8 cellular contexts compared by ENCODE assay signal in the genomic region with DNA sequence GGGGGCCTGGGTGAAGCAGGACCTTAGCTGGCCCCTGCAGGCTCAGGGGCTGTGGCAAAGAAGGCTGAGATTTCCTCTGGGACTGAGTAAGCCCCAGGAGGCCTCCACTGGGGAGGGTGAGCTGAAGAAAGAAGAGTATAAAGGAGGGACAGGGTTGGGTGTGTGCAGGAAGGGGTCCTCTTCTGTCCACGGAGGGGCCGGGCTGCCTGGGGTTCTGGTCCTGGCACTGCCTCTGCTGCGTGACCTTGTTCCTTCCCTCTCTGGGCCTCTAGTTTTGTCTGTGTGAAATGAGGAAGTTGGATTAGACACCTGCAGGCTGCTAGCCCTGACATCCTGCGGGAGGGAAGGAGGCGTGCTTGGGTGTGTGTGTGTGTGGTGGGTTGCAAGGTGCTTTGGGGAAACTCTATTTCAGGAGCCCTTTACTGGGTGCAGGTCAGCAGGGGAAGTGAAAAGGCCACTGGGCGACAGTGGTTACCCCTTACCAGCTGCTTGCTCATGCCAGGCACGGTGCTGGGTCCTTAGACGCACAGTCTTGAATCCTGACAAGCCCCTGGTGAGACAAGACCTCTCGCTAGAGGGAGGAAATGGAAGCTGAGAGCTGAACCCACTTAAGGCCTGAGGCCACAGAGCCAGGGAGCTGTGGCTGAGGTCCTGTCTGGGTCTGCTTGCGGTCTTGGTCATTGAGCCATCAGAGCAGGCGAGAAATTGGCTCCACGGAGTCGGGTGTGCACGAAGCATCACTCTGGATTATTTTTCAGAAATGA.
DNase-seq lines count a peak whose midpoint lies in the region; ATAC-seq and TF ChIP-seq lines count a peak whose summit lies in the region.

No MANE protein-coding gene starts in this region.

- H3K36me3 Mint-ChIP-seq in chondrocyte (ENCODE audit: low read depth) = no peaks in the 10 kb centered on the region

- peak overlapping the region; percentile 87 to 94 (median 88) for H3K27ac ChIP-seq in stomach
- peak overlapping the region in 1 of 2 donors; percentile 90 for H3K27ac ChIP-seq in uterus

- TF ChIP-seq CTCF in GM12865 (IDR thresholded peaks at IDR 0.05; ENCODE audit: insufficient read depth, low read depth, low read length, missing control alignments) = no peak
- no peak for TF ChIP-seq CTCF in chondrocyte (IDR thresholded peaks at IDR 0.05)
- TF ChIP-seq CTCF in stomach (IDR thresholded peaks at IDR 0.05) = no peak
- no peak for TF ChIP-seq CTCF in uterus (IDR thresholded peaks at IDR 0.05)

- H3K9me3 Mint-ChIP-seq in chondrocyte (ENCODE audit: low read depth) = no peaks in the 10 kb centered on the region

- TF ChIP-seq EP300 in stomach (IDR thresholded peaks at IDR 0.05) = no peak

- H3K4me1 Mint-ChIP-seq in chondrocyte (ENCODE audit: low read depth) = peaks cover 21% of the 10 kb centered on the region

- peak; percentile 48 for ATAC-seq in GM21360 (IDR thresholded peaks at IDR 0.05; ENCODE audit: unreplicated experiment)
- peak; percentile 51 for ATAC-seq in HG03521 (IDR thresholded peaks at IDR 0.05; ENCODE audit: unreplicated experiment)

- no peak overlapping the region for H3K27ac Mint-ChIP-seq in chondrocyte (ENCODE audit: unreplicated experiment)

- WGBS in stomach, 5 donors = 55 to 63% (median 62%) methylated on average over 11 to 14 of the region's 14 CpGs

- H3K4me1 ChIP-seq in stomach = peaks cover 34 to 44% (median 40%) of the 10 kb centered on the region in 4 donors
- H3K4me1 ChIP-seq in uterus = peaks cover 6% of the 10 kb centered on the region in 2 donors

- no peaks in the 10 kb centered on the region for H3K27me3 ChIP-seq in stomach
- no peaks in the 10 kb centered on the region for H3K27me3 ChIP-seq in uterus

- H3K4me3 ChIP-seq in GM12865 (ENCODE audit: low read depth, low read length) (peak overlapping the region; percentile 9; the same call in 1 of the 2 replicates), stomach (no peak overlapping the region), uterus (no peak overlapping the region)

- H3K27me3 Mint-ChIP-seq in chondrocyte (ENCODE audit: low read depth) = no peaks in the 10 kb centered on the region

- H3K36me3 ChIP-seq in stomach = peaks cover 12 to 44% (median 24%) of the 10 kb centered on the region in 4 donors
- no peaks in the 10 kb centered on the region for H3K36me3 ChIP-seq in uterus

- peak; percentile 92 for DNase-seq in GM12865 (ENCODE audit: low read depth)
- peak; percentile 72 for DNase-seq in chondrocyte (ENCODE audit: low spot score)
- DNase-seq in stomach = peak; percentile 44
- no peak for DNase-seq in DMS153 treated with DMSO at 0.1 percent for 48 hours (lab: John Stamatoyannopoulos, UW; ENCODE audit: unreplicated experiment)
- no peak for DNase-seq in NCI-H524 treated with DMSO at 0.1 percent for 48 hours (lab: John Stamatoyannopoulos, UW)
- DNase-seq in uterus = no peak

- H3K4me3 Mint-ChIP-seq in chondrocyte (ENCODE audit: unreplicated experiment) = no peak overlapping the region

- TF ChIP-seq POLR2A in stomach (IDR thresholded peaks at IDR 0.05) = no peak
- no peak for TF ChIP-seq POLR2A in uterus (IDR thresholded peaks at IDR 0.05)

- intact Hi-C loops in stomach (cut with DNase I; ENCODE audit: low total_unique reads) (no loop called here), uterus (cut with DNase I; ENCODE audit: low total_unique reads) (no loop called here)

- H3K9me3 ChIP-seq in stomach (no peaks in the 10 kb centered on the region), uterus (no peaks in the 10 kb centered on the region)

Comparison
In these comparisons a context has a peak if more than half of its experiments do, and no peak if none do; other contexts are left out.
1. DNase-seq: peak in GM12865 (single experiment), chondrocyte (single experiment) and stomach (single experiment); none in DMS153 treated with DMSO at 0.1 percent for 48 hours (single experiment), NCI-H524 treated with DMSO at 0.1 percent for 48 hours (single experiment) and uterus (0 of 2).